In genomic region chr12:63985456-63985855, GRCh38 we compare ENCODE assay signal across 18 cellular contexts.
"Had no signal": no experiment of that assay in that cellular context is flagged by ENCODE, and none has a peak within 500 bp of the region (broad histone marks: within the 10 kb centered on the region; RNA-seq: fewer than 3 reads in every experiment).

No MANE protein-coding gene starts in this region.

- DNase-seq: activated T-cell treated with anti-CD3 and anti-CD28 coated beads, Interleukin-2, amount 50 U/mL, for 1 hour; aorta; dermis blood vessel endothelial cell; effector memory CD4-positive, alpha-beta T cell; foreskin keratinocyte; naive B cell; retina; sigmoid colon; stimulated activated CD4-positive, alpha-beta T cell treated with anti-CD3 and anti-CD28 coated beads, Interleukin-15, amount 100 ng/mL, for 24 hours; stimulated activated naive B cell treated with anti-CD40 and anti-IgM and Interleukin-4, amounts not matched to agents 10 μg/mL and 1 μg/mL and 100 μg/mL, for 72 hours; testis; trophoblast cell; uterus; WERI-Rb-1 had no signal

- H3K9me3 Mint-ChIP-seq: activated naive CD4-positive, alpha-beta T cell treated with anti-CD3 and anti-CD28 coated beads, Interleukin-2, amount 50 U/mL, for 72 hours; brain; naive B cell; neural crest cell; stimulated activated naive B cell treated with anti-CD40 and anti-IgM and Interleukin-4, amounts not matched to agents 10 μg/mL and 1 μg/mL and 100 μg/mL, for 72 hours had no signal

- H3K4me3 Mint-ChIP-seq: brain; naive B cell; neural crest cell; stimulated activated naive B cell treated with anti-CD40 and anti-IgM and Interleukin-4, amounts not matched to agents 10 μg/mL and 1 μg/mL and 100 μg/mL, for 72 hours had no signal

- H3K27ac Mint-ChIP-seq: brain; stimulated activated naive B cell treated with anti-CD40 and anti-IgM and Interleukin-4, amounts not matched to agents 10 μg/mL and 1 μg/mL and 100 μg/mL, for 72 hours had no signal

- H3K36me3 Mint-ChIP-seq: activated naive CD4-positive, alpha-beta T cell treated with anti-CD3 and anti-CD28 coated beads, Interleukin-2, amount 50 U/mL, for 72 hours; naive B cell; stimulated activated naive B cell treated with anti-CD40 and anti-IgM and Interleukin-4, amounts not matched to agents 10 μg/mL and 1 μg/mL and 100 μg/mL, for 72 hours had no signal

- ATAC-seq: activated naive CD4-positive, alpha-beta T cell treated with anti-CD3 and anti-CD28 coated beads, Interleukin-2, amount 50 U/mL, for 72 hours; foreskin keratinocyte; left lobe of liver had no signal
